Comparison of ENCODE assay signal across 1 cellular context in genomic region chr12:108855284-108856169, GRCh38.
TF ChIP-seq lines count a peak whose summit lies in the region.

No MANE protein-coding gene starts in this region.

TF ChIP-seq in HEK293, 187 proteins besides CTCF, POLR2A, EP300 and RAD21 (continued from another document):
- TF ChIP-seq, protein P1, sequence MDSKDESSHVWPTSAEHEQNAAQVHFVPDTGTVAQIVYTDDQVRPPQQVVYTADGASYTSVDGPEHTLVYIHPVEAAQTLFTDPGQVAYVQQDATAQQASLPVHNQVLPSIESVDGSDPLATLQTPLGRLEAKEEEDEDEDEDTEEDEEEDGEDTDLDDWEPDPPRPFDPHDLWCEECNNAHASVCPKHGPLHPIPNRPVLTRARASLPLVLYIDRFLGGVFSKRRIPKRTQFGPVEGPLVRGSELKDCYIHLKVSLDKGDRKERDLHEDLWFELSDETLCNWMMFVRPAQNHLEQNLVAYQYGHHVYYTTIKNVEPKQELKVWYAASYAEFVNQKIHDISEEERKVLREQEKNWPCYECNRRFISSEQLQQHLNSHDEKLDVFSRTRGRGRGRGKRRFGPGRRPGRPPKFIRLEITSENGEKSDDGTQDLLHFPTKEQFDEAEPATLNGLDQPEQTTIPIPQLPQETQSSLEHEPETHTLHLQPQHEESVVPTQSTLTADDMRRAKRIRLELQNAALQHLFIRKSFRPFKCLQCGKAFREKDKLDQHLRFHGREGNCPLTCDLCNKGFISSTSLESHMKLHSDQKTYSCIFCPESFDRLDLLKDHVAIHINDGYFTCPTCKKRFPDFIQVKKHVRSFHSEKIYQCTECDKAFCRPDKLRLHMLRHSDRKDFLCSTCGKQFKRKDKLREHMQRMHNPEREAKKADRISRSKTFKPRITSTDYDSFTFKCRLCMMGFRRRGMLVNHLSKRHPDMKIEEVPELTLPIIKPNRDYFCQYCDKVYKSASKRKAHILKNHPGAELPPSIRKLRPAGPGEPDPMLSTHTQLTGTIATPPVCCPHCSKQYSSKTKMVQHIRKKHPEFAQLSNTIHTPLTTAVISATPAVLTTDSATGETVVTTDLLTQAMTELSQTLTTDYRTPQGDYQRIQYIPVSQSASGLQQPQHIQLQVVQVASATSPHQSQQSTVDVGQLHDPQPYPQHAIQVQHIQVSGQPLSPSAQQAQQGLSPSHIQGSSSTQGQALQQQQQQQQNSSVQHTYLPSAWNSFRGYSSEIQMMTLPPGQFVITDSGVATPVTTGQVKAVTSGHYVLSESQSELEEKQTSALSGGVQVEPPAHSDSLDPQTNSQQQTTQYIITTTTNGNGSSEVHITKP (tag by site-specific recombination; IDR thresholded peaks at IDR 0.05) = no peak
- TF ChIP-seq ZFHX2 (tag by site-specific recombination; conservative IDR thresholded peaks at IDR 0.05) = peak; percentile 55
- TF ChIP-seq KLF1 (tag by site-specific recombination; IDR thresholded peaks at IDR 0.05) = no peak
- no peak for TF ChIP-seq ZNF292 (tag by site-specific recombination; IDR thresholded peaks at IDR 0.05; ENCODE audit: borderline replicate concordance, low read depth)
- TF ChIP-seq, protein P2, sequence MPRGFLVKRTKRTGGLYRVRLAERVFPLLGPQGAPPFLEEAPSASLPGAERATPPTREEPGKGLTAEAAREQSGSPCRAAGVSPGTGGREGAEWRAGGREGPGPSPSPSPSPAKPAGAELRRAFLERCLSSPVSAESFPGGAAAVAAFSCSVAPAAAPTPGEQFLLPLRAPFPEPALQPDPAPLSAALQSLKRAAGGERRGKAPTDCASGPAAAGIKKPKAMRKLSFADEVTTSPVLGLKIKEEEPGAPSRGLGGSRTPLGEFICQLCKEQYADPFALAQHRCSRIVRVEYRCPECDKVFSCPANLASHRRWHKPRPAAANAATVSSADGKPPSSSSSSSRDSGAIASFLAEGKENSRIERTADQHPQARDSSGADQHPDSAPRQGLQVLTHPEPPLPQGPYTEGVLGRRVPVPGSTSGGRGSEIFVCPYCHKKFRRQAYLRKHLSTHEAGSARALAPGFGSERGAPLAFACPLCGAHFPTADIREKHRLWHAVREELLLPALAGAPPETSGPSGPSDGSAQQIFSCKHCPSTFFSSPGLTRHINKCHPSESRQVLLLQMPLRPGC (tag by site-specific recombination; IDR thresholded peaks at IDR 0.05) = no peak
- TF ChIP-seq ZBTB8A (tag by site-specific recombination; IDR thresholded peaks at IDR 0.05) = 0 out of 2 replicates have a peak, but pooled peaks have one; percentile 15
- TF ChIP-seq TCF7L2 (IDR thresholded peaks at IDR 0.05; ENCODE audit: borderline replicate concordance, low read depth, low read length) = no peak
- TF ChIP-seq ZNF830 (tag by site-specific recombination; IDR thresholded peaks at IDR 0.05; ENCODE audit: low read depth) = no peak
- no peak for TF ChIP-seq ZNF140 (tag by site-specific recombination; IDR thresholded peaks at IDR 0.05)
- TF ChIP-seq, protein P3, sequence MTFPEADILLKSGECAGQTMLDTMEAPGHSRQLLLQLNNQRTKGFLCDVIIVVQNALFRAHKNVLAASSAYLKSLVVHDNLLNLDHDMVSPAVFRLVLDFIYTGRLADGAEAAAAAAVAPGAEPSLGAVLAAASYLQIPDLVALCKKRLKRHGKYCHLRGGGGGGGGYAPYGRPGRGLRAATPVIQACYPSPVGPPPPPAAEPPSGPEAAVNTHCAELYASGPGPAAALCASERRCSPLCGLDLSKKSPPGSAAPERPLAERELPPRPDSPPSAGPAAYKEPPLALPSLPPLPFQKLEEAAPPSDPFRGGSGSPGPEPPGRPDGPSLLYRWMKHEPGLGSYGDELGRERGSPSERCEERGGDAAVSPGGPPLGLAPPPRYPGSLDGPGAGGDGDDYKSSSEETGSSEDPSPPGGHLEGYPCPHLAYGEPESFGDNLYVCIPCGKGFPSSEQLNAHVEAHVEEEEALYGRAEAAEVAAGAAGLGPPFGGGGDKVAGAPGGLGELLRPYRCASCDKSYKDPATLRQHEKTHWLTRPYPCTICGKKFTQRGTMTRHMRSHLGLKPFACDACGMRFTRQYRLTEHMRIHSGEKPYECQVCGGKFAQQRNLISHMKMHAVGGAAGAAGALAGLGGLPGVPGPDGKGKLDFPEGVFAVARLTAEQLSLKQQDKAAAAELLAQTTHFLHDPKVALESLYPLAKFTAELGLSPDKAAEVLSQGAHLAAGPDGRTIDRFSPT (tag by site-specific recombination; IDR thresholded peaks at IDR 0.05) = no peak
- no peak for TF ChIP-seq ZNF26 (tag by site-specific recombination; IDR thresholded peaks at IDR 0.05)
- no peak for TF ChIP-seq ZNF544 (tag by site-specific recombination; IDR thresholded peaks at IDR 0.05)
